10 cellular contexts compared by ENCODE assay signal in the genomic region with DNA sequence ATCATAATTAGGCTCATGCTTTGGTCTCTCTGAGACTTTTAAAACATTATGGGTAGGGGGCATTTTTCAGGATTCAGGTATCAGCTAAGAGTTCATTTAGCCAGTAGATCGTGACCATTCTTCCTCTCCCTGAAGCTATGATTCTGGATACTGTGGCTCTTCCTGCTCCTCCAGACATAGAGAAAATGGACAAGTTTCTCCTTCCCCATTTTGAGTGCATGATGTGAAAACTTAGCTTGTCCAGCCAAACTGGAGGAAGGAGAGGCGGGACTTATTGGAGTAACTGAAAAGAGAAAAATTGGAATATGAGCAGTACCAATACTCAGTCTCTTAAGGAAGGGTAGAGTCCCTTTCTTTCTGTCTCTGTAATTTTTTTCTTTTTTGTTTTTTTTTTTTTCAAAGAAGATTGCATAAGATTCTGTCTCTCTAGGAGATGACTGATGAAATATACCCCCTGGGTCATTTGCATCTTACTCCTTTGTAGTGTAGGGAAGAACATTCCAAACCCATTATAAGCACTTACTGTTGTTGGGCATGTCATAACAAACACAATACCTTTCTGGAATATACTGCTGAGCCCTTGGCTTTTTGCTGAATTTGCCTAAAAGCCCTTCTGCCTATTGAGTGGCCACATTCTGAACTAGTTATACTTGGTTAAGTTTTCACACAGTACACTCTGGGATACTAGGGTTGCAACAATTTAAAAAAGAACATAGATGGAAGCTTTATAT.
A peak's percentile ranks its signal among the peaks of the same experiment; 100 is the strongest.
DNase-seq lines count a peak whose midpoint lies in the region; ATAC-seq and TF ChIP-seq lines count a peak whose summit lies in the region.
"Had no signal": no experiment of that assay in that cellular context is flagged by ENCODE, and none has a peak within 500 bp of the region (broad histone marks: within the 10 kb centered on the region; RNA-seq: fewer than 3 reads in every experiment).

No MANE protein-coding gene starts in this region.

- POLR2A ChIA-PET in SK-N-SH (lab: Yijun Ruan, JAX): no interaction called here
- POLR2A ChIA-PET in WTC11 (lab: Charles Lee): interaction anchor here (0.5 kb wide), 1 partner anchor 936 kb away, joined by 4 read pairs; no protein-coding TSS in a partner anchor

- peaks cover 3% of the 10 kb centered on the region; the same call in 1 of the 2 replicates for H3K36me3 Mint-ChIP-seq in WTC11

- no peak overlapping the region for H3K4me2 ChIP-seq in SK-N-SH

- no peaks in the 10 kb centered on the region for H4K20me1 ChIP-seq in SK-N-SH (ENCODE audit: insufficient read depth)

- peaks cover 0 to 15% of the 10 kb centered on the region in 2 experiments for H3K36me3 ChIP-seq in SK-N-SH (replicated peaks in 1 of 2; ENCODE audit: control insufficient read depth in 1 of 2, insufficient read depth in 2 of 2, low read length in 1 of 2)

- no peak overlapping the region for H3K4me3 Mint-ChIP-seq in WTC11
- H3K4me3 Mint-ChIP-seq: naive B cell had no signal

- peaks cover 0 to 7% of the 10 kb centered on the region in 2 experiments; a peak in 2 of 4 replicates for H3K4me1 ChIP-seq in SK-N-SH (ENCODE audit: control insufficient read depth in 1 of 2, insufficient read depth in 2 of 2, low read depth in 1 of 2, low read length in 1 of 2)

- no peaks in the 10 kb centered on the region; the same call in 1 of the 2 replicates for H3K27me3 Mint-ChIP-seq in WTC11 (ENCODE audit: low read depth)
- H3K27me3 Mint-ChIP-seq: naive B cell had no signal

- peaks cover 54% of the 10 kb centered on the region; the same call in 1 of the 2 replicates for H3K79me2 ChIP-seq in SK-N-SH (ENCODE audit: insufficient read depth)

- TF ChIP-seq RAD21 in SK-N-SH (IDR thresholded peaks at IDR 0.05; ENCODE audit: low read length): no peak

- no peak for DNase-seq in SK-N-SH
- DNase-seq in WTC11 (ENCODE audit: low spot score): no peak
- peak; percentile 78 to 87 for DNase-seq in foreskin fibroblast
- peak; percentile 56 for DNase-seq in stromal cell of bone marrow (ENCODE audit: low read depth)
- no peak for DNase-seq in UCSD-AML1 (lab: John Stamatoyannopoulos, UW; ENCODE audit: unreplicated experiment)
- DNase-seq: naive B cell, NCI-H2227 treated with DMSO at 0.1 percent for 48 hours had no signal

- no peak for TF ChIP-seq EP300 in SK-N-SH (IDR thresholded peaks at IDR 0.05; ENCODE audit: borderline replicate concordance in 1 of 2, low read depth in 1 of 2, low read length in 1 of 2)

- no peaks in the 10 kb centered on the region for H3K9me2 ChIP-seq in SK-N-SH

- 78% methylated on average over 2 of the region's 2 CpGs for WGBS in SK-N-SH (ENCODE audit: low lambda C conversion rate)

- CTCF ChIA-PET in SK-N-SH (lab: Yijun Ruan, JAX): interaction anchor here (1.5 kb wide), 1 partner anchor 933 kb away, joined by 5 read pairs; no protein-coding TSS in a partner anchor
- CTCF ChIA-PET in WTC11 (lab: Charles Lee): interaction anchor here (1.6 kb wide), 2 partner anchors 13 to 934 kb away, joined by 4 to 5 read pairs; no protein-coding TSS in a partner anchor

- H3K4me3 ChIP-seq in SK-N-SH (ENCODE audit: low read depth in 2 of 2, low read length in 1 of 2): no peak overlapping the region
- H3K4me3 ChIP-seq in foreskin fibroblast (ENCODE audit: low read depth in 1 of 2, low read length in 2 of 2): no peak overlapping the region

- no peak overlapping the region for H3K9ac ChIP-seq in SK-N-SH

- no peak overlapping the region for H3K27ac ChIP-seq in SK-N-SH (ENCODE audit: low read depth in 2 of 2, low read length in 1 of 2)

- no peaks in the 10 kb centered on the region for H3K9me3 ChIP-seq in SK-N-SH

- peaks cover 19% of the 10 kb centered on the region for H3K9me3 Mint-ChIP-seq in WTC11

- ATAC-seq in SK-N-SH treated with all-trans-retinoic acid at 6 μM for 48 hours (peak; percentile 41; the same call in 1 of the 3 replicates), WTC11 (peak; percentile 51), GM18517 (IDR thresholded peaks at IDR 0.05; ENCODE audit: unreplicated experiment) (no peak), HG03460 (IDR thresholded peaks at IDR 0.05; ENCODE audit: unreplicated experiment) (no peak)

- no peaks in the 10 kb centered on the region for H3F3A ChIP-seq in SK-N-SH (replicated peaks; ENCODE audit: insufficient read depth)

- peak overlapping the region; percentile 78 for H3K27ac Mint-ChIP-seq in WTC11

- H3K27me3 ChIP-seq in SK-N-SH (ENCODE audit: insufficient read depth): no peaks in the 10 kb centered on the region

- TF ChIP-seq CTCF in SK-N-SH (IDR thresholded peaks at IDR 0.05) (no peak), WTC11 (IDR thresholded peaks at IDR 0.05) (no peak), foreskin fibroblast (IDR thresholded peaks at IDR 0.05; ENCODE audit: low read depth, low read length) (no peak)

- no peak overlapping the region for H2AFZ ChIP-seq in SK-N-SH (ENCODE audit: low read depth)

- peaks cover 37% of the 10 kb centered on the region for H3K4me1 Mint-ChIP-seq in WTC11

TF ChIP-seq in SK-N-SH treated with all-trans-retinoic acid at 6 μM for 48 hours, 23 proteins besides CTCF, POLR2A, EP300 and RAD21:
- TF ChIP-seq, protein P1, sequence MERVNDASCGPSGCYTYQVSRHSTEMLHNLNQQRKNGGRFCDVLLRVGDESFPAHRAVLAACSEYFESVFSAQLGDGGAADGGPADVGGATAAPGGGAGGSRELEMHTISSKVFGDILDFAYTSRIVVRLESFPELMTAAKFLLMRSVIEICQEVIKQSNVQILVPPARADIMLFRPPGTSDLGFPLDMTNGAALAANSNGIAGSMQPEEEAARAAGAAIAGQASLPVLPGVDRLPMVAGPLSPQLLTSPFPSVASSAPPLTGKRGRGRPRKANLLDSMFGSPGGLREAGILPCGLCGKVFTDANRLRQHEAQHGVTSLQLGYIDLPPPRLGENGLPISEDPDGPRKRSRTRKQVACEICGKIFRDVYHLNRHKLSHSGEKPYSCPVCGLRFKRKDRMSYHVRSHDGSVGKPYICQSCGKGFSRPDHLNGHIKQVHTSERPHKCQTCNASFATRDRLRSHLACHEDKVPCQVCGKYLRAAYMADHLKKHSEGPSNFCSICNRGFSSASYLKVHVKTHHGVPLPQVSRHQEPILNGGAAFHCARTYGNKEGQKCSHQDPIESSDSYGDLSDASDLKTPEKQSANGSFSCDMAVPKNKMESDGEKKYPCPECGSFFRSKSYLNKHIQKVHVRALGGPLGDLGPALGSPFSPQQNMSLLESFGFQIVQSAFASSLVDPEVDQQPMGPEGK (CRISPR knock-in tag; IDR thresholded peaks at IDR 0.05; ENCODE audit: borderline replicate concordance): no peak
- TF ChIP-seq ARNTL (CRISPR knock-in tag; IDR thresholded peaks at IDR 0.05; ENCODE audit: borderline replicate concordance, low read depth) (no peak), ZFP3 (CRISPR knock-in tag; IDR thresholded peaks at IDR 0.05) (no peak)

TF ChIP-seq in SK-N-SH, 30 proteins besides CTCF, POLR2A, EP300 and RAD21 (continues in another document):
- TF ChIP-seq TAF1 (IDR thresholded peaks at IDR 0.05; ENCODE audit: borderline replicate concordance, low read depth, low read length): no peak
- TF ChIP-seq, protein P2, sequence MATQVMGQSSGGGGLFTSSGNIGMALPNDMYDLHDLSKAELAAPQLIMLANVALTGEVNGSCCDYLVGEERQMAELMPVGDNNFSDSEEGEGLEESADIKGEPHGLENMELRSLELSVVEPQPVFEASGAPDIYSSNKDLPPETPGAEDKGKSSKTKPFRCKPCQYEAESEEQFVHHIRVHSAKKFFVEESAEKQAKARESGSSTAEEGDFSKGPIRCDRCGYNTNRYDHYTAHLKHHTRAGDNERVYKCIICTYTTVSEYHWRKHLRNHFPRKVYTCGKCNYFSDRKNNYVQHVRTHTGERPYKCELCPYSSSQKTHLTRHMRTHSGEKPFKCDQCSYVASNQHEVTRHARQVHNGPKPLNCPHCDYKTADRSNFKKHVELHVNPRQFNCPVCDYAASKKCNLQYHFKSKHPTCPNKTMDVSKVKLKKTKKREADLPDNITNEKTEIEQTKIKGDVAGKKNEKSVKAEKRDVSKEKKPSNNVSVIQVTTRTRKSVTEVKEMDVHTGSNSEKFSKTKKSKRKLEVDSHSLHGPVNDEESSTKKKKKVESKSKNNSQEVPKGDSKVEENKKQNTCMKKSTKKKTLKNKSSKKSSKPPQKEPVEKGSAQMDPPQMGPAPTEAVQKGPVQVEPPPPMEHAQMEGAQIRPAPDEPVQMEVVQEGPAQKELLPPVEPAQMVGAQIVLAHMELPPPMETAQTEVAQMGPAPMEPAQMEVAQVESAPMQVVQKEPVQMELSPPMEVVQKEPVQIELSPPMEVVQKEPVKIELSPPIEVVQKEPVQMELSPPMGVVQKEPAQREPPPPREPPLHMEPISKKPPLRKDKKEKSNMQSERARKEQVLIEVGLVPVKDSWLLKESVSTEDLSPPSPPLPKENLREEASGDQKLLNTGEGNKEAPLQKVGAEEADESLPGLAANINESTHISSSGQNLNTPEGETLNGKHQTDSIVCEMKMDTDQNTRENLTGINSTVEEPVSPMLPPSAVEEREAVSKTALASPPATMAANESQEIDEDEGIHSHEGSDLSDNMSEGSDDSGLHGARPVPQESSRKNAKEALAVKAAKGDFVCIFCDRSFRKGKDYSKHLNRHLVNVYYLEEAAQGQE (IDR thresholded peaks at IDR 0.05; ENCODE audit: low read depth, low read length): no peak

TF ChIP-seq in WTC11, 78 proteins besides CTCF, POLR2A, EP300 and RAD21 (continues in another document):
- no peak for TF ChIP-seq TEAD1 (CRISPR knock-in tag; IDR thresholded peaks at IDR 0.05)
- TF ChIP-seq ZBTB21 (CRISPR knock-in tag; IDR thresholded peaks at IDR 0.05; ENCODE audit: borderline replicate concordance): no peak
- TF ChIP-seq GRHL2 (CRISPR knock-in tag; IDR thresholded peaks at IDR 0.05; ENCODE audit: insufficient replicate concordance, severe bottlenecking): no peak
- no peak for TF ChIP-seq TEAD4 (CRISPR knock-in tag; IDR thresholded peaks at IDR 0.05)
- TF ChIP-seq, protein P3, sequence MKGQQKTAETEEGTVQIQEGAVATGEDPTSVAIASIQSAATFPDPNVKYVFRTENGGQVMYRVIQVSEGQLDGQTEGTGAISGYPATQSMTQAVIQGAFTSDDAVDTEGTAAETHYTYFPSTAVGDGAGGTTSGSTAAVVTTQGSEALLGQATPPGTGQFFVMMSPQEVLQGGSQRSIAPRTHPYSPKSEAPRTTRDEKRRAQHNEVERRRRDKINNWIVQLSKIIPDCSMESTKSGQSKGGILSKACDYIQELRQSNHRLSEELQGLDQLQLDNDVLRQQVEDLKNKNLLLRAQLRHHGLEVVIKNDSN (CRISPR knock-in tag; IDR thresholded peaks at IDR 0.05): no peak
- TF ChIP-seq, protein P4, sequence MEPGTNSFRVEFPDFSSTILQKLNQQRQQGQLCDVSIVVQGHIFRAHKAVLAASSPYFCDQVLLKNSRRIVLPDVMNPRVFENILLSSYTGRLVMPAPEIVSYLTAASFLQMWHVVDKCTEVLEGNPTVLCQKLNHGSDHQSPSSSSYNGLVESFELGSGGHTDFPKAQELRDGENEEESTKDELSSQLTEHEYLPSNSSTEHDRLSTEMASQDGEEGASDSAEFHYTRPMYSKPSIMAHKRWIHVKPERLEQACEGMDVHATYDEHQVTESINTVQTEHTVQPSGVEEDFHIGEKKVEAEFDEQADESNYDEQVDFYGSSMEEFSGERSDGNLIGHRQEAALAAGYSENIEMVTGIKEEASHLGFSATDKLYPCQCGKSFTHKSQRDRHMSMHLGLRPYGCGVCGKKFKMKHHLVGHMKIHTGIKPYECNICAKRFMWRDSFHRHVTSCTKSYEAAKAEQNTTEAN (CRISPR knock-in tag; IDR thresholded peaks at IDR 0.05): no peak
- TF ChIP-seq NR1H2 (CRISPR knock-in tag; IDR thresholded peaks at IDR 0.05): no peak

Comparison
In these comparisons a context has a peak if more than half of its experiments do, and no peak if none do; other contexts are left out.
1. ATAC-seq: peak in SK-N-SH treated with all-trans-retinoic acid at 6 μM for 48 hours (single experiment) and WTC11 (single experiment); none in GM18517 (single experiment) and HG03460 (single experiment).
2. DNase-seq: peak in foreskin fibroblast (2 of 2) and stromal cell of bone marrow (single experiment); none in SK-N-SH (single experiment), WTC11 (single experiment) and UCSD-AML1 (single experiment).